Comparison of ENCODE assay signal across 26 cellular contexts in genomic region chr5:87551807-87552377, GRCh38.
"Had no signal": no experiment of that assay in that cellular context is flagged by ENCODE, and none has a peak within 500 bp of the region (broad histone marks: within the 10 kb centered on the region; RNA-seq: fewer than 3 reads in every experiment).

No MANE protein-coding gene starts in this region.

- DNase-seq: activated B cell treated with CpG ODN at 0.5 μM for 24 hours; activated CD4-positive, alpha-beta memory T cell treated with anti-CD3 and anti-CD28 coated beads for 36 hours; activated CD4-positive, alpha-beta T cell treated with anti-CD3 and anti-CD28 coated beads for 1 hour; activated CD4-positive, alpha-beta T cell treated with anti-CD3 and anti-CD28 coated beads, Interleukin-2, amount 10 ng/mL, durations not matched to agents 24 days and 14 days; activated CD8-positive, alpha-beta memory T cell treated with anti-CD3 and anti-CD28 coated beads for 24 hours; activated effector memory CD4-positive, alpha-beta T cell treated with anti-CD3 and anti-CD28 coated beads, Interleukin-2, amount 50 U/mL, for 16 hours; activated naive CD4-positive, alpha-beta T cell treated with Interleukin-2 at 50 U/mL for 16 hours; activated naive CD8-positive, alpha-beta T cell treated with anti-CD3 and anti-CD28 coated beads, Interleukin-2, amount 50 U/mL, for 24 hours; activated T-cell treated with anti-CD3 and anti-CD28 coated beads, Interleukin-2, amount 50 U/mL, for 4 hours; amniotic stem cell; body of pancreas; central memory CD4-positive, alpha-beta T cell; Karpas-422; NCI-H1048; NCI-H146; NCI-H187 treated with DMSO at 0.1 percent for 48 hours; NCI-H2081 treated with DMSO at 0.1 percent for 48 hours; NCI-H524; NCI-H748 treated with DMSO at 0.1 percent for 48 hours; RPMI8226; T-helper 17 cell; T-helper 9 cell had no signal

- H3K27ac ChIP-seq: ascending aorta, body of pancreas had no signal

- H3K9me3 ChIP-seq: ascending aorta, body of pancreas had no signal

- ATAC-seq: activated naive CD4-positive, alpha-beta T cell treated with anti-CD3 and anti-CD28 coated beads, Interleukin-2, amount 50 U/mL, for 72 hours; activated naive CD8-positive, alpha-beta T cell treated with anti-CD3 and anti-CD28 coated beads, Interleukin-2, amount 50 U/mL, for 24 hours; activated T-cell treated with anti-CD3 and anti-CD28 coated beads, Interleukin-2, amount 50 U/mL, for 4 hours; body of pancreas; Panc1; Right ventricle myocardium inferior; T-helper 17 cell had no signal

- H3K36me3 ChIP-seq: ascending aorta had no signal

- H3K27me3 ChIP-seq: ascending aorta, body of pancreas had no signal

- H3K4me1 ChIP-seq: ascending aorta, body of pancreas had no signal

- H3K4me3 ChIP-seq: ascending aorta, body of pancreas had no signal
